In the genomic region with DNA sequence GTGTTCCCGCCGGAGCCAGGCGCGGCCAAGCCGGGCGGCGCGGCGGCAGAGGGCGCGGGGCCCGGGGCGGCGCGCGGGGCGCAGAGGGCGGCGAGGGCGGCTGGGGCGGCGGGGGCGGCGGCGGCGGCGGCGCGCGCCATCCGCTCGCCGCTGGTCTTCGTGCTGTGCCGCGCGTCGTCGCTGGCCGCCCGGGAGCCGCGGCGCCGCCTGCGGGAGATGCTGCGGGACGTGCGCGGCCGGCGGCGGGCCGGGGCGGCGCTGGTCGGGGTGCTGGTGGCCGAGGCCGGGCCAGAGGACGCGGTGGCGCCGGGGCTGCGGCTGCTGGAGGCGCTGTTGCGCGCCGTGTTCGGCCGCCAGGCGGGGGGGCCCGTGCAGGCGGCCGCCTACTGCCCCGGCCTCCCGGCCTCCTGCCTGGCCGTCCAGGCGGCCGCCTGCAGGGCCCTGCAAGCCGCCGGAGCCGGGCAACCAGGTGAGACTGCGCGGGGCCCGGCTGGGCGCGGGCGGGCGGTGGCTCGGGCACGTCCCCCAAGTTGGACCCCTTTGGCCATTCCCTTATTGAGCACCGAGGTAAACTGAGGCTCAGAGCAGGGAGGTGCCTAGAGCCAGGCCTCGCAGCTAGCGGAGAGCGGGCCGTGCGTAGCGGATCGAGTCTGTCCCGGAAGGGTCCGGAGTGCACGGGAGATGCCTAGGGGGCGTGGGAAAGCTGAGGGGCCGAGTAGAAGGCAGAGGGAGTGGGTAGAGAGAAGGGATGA, we compare ENCODE assay signal across 8 cellular contexts. TPM values are rescaled to one million over a fixed set of nuclear protein-coding genes. Genes with fewer than 3 reads are reported as not detected.
DNase-seq lines count a peak whose midpoint lies in the region; ATAC-seq and TF ChIP-seq lines count a peak whose summit lies in the region.

No MANE protein-coding gene starts in this region.

- no peak overlapping the region for H3K23ac ChIP-seq in H9 (ENCODE audit: insufficient read length, low read depth, low read length)

- TF ChIP-seq CTCF in AG04449 (IDR thresholded peaks at IDR 0.05; ENCODE audit: insufficient read depth, low read length, missing control alignments) (no peak), H9 (conservative IDR thresholded peaks at IDR 0.05) (no peak), mammary epithelial cell (conservative IDR thresholded peaks at IDR 0.05 in 1 of 2, IDR thresholded peaks at IDR 0.05 in 1 of 2; ENCODE audit: extremely low read depth in 1 of 2, insufficient read depth in 1 of 2, low read depth in 1 of 2, low read length in 2 of 2) (no peak)

- BruUV-seq in mammary epithelial cell (replicated peaks; lab: Mats Ljungman, UMichigan) = no TSS peak

- no peak overlapping the region for H3K9ac ChIP-seq in H9 (ENCODE audit: extremely low read depth, insufficient read length, low read length)
- H3K9ac ChIP-seq in mammary epithelial cell (ENCODE audit: insufficient read depth, low read length) = no peak overlapping the region

- H3K4me2 ChIP-seq in H9 (ENCODE audit: insufficient read depth, insufficient read length, low read length) (peak overlapping the region; percentile 78), mammary epithelial cell (ENCODE audit: insufficient read depth, low read depth, low read length) (peak overlapping the region; percentile 77)

- dilution Hi-C loops in mammary epithelial cell (cut with HindIII; ENCODE audit: low sequenced_read_pairs) = no loop called here

- H4K91ac ChIP-seq in H9 (ENCODE audit: insufficient read length, low read depth, low read length) = no peak overlapping the region

- H3K36me3 ChIP-seq in mammary epithelial cell (ENCODE audit: insufficient read depth, low read length) (no peaks in the 10 kb centered on the region), mesodermal cell (ENCODE audit: control insufficient read depth, insufficient read depth, low read length) (no peaks in the 10 kb centered on the region)

- no peaks in the 10 kb centered on the region for H3K9me3 ChIP-seq in H9 (ENCODE audit: control insufficient read depth, low read depth, low read length)
- no peaks in the 10 kb centered on the region for H3K9me3 ChIP-seq in mammary epithelial cell (replicated peaks; ENCODE audit: insufficient read depth, low read length)
- no peaks in the 10 kb centered on the region for H3K9me3 ChIP-seq in mesodermal cell (ENCODE audit: control insufficient read depth, low read length)

- no peaks in the 10 kb centered on the region for H3K36me3 Mint-ChIP-seq in H9 (ENCODE audit: insufficient read depth in 1 of 3, low read depth in 3 of 3)

- no peaks in the 10 kb centered on the region for H3K79me1 ChIP-seq in H9 (ENCODE audit: insufficient read depth, low read depth, low read length, poor library complexity, severe bottlenecking)

- no CpG with 5 or more reads among the region's 104 CpGs for WGBS in H9 (ENCODE audit: extremely low coverage, insufficient read length, low lambda C conversion rate)
- WGBS in mammary epithelial cell (ENCODE audit: low coverage, missing lambda C conversion rate) = no CpG with 5 or more reads among the region's 104 CpGs
- 1% methylated on average over 86 to 101 of the region's 104 CpGs for WGBS in mesodermal cell (ENCODE audit: insufficient coverage in 2 of 2), 2 experiments

- no peaks in the 10 kb centered on the region for H3K79me2 ChIP-seq in H9 (ENCODE audit: insufficient read depth, low read length)
- no peaks in the 10 kb centered on the region for H3K79me2 ChIP-seq in mammary epithelial cell (ENCODE audit: insufficient read depth, low read length)

- H3T11ph ChIP-seq in H9 (ENCODE audit: low read length) = no peak overlapping the region

- no peak overlapping the region for H2AK5ac ChIP-seq in H9 (ENCODE audit: insufficient read length, low read length)

- no peaks in the 10 kb centered on the region for H4K20me1 ChIP-seq in H9 (ENCODE audit: control insufficient read depth, insufficient read depth, insufficient read length)
- H4K20me1 ChIP-seq in mammary epithelial cell (ENCODE audit: insufficient read depth, low read length) = no peaks in the 10 kb centered on the region

- H3K27ac Mint-ChIP-seq in H9 = no peak overlapping the region

- peaks cover 10% of the 10 kb centered on the region for H3K23me2 ChIP-seq in H9 (ENCODE audit: insufficient read length, low read depth, low read length, poor library complexity, severe bottlenecking)

- H3K4me3 Mint-ChIP-seq in H9 = peak overlapping the region; percentile 54 to 84

- CTCF ChIA-PET in AG04449 (lab: Yijun Ruan, JAX) = no interaction called here
- CTCF ChIA-PET in mammary epithelial cell (lab: Charles Lee; ENCODE audit: low non-redundant PET) = no interaction called here

- no peak overlapping the region for H2BK5ac ChIP-seq in H9 (ENCODE audit: insufficient read length, low read length)

- no peak overlapping the region for H2BK15ac ChIP-seq in H9 (ENCODE audit: low read depth, low read length)

- no peak for ATAC-seq in HG02970 (IDR thresholded peaks at IDR 0.05; ENCODE audit: low FRiP score, unreplicated experiment)
- no peak for ATAC-seq in GM19328 (IDR thresholded peaks at IDR 0.05; ENCODE audit: unreplicated experiment)
- no peak for ATAC-seq in HG03457 (IDR thresholded peaks at IDR 0.05; ENCODE audit: unreplicated experiment)

- no peaks in the 10 kb centered on the region for H3K9me3 Mint-ChIP-seq in H9

- H3K27me3 ChIP-seq in H9 (ENCODE audit: insufficient read depth, low read length) = peaks cover 25% of the 10 kb centered on the region
- H3K27me3 ChIP-seq in mammary epithelial cell (ENCODE audit: insufficient read depth, low read length) = peaks cover 11% of the 10 kb centered on the region

- no peak overlapping the region for H3K14ac ChIP-seq in H9 (ENCODE audit: insufficient read depth, low read length)

- in situ Hi-C loops in mammary epithelial cell (cut with MboI; ENCODE audit: low sequenced_read_pairs in 2 of 2) (no loop called here), KBM-7 (cut with MboI; ENCODE audit: low pct_unique_long_range_greater_than_20kb, low sequenced_read_pairs) (no loop called here)

- no peak overlapping the region for H2BK120ac ChIP-seq in H9 (ENCODE audit: low read depth, low read length, poor library complexity, severe bottlenecking)

- no peak overlapping the region for H2BK12ac ChIP-seq in H9 (ENCODE audit: insufficient read length, low read depth, low read length)

- no peak overlapping the region for H4K5ac ChIP-seq in H9 (ENCODE audit: insufficient read length, low read depth, low read length)

- H3K4me3 ChIP-seq in AG04449 (ENCODE audit: low read depth, low read length) (peak overlapping the region; percentile 1; the same call in 1 of the 2 replicates), mammary epithelial cell (replicated peaks in 1 of 3; ENCODE audit: insufficient read depth in 1 of 3, low read depth in 2 of 3, low read length in 3 of 3) (peak overlapping the region in 2 of 3 experiments; percentile 18 to 32), mesodermal cell (ENCODE audit: extremely low read depth, insufficient read depth, low read length, poor library complexity, severe bottlenecking) (peak overlapping the region; percentile 37)

- H3K56ac ChIP-seq in H9 (ENCODE audit: insufficient read length, low read depth, low read length) = no peak overlapping the region

- H4K8ac ChIP-seq in H9 (replicated peaks; ENCODE audit: insufficient read length, low read depth, low read length) = no peak overlapping the region

- H3K18ac ChIP-seq in H9 (ENCODE audit: insufficient read length, low read depth, low read length) = no peak overlapping the region

- peaks cover 79% of the 10 kb centered on the region for H3K27me3 Mint-ChIP-seq in H9 (ENCODE audit: low read depth)

- no peak overlapping the region for H3K27ac ChIP-seq in H9 (ENCODE audit: insufficient read length, low read depth, low read length)
- H3K27ac ChIP-seq in mammary epithelial cell (ENCODE audit: insufficient read depth, low read depth, low read length) = no peak overlapping the region
- no peak overlapping the region for H3K27ac ChIP-seq in mesodermal cell (ENCODE audit: low read depth, low read length, severe bottlenecking)

- H3K4me1 Mint-ChIP-seq in H9 = peaks cover 8 to 15% of the 10 kb centered on the region in 2 experiments; a peak in 3 of 4 replicates

- DNase-seq in AG04449 (ENCODE audit: low read depth, low spot score) (no peak), H9 (no peak), mammary epithelial cell (no peak), KBM-7 (no peak)

- H2AFZ ChIP-seq in H9 (ENCODE audit: low read length) (no peak overlapping the region), mammary epithelial cell (ENCODE audit: low read depth, low read length) (no peak overlapping the region)

- intact Hi-C loops in mammary epithelial cell (cut with micrococcal nuclease) = no loop called here

- H2BK20ac ChIP-seq in H9 (ENCODE audit: low read depth, low read length, poor library complexity, severe bottlenecking) = no peak overlapping the region

- H3K4me1 ChIP-seq in H9 (ENCODE audit: insufficient read depth, low read length) (no peaks in the 10 kb centered on the region; the same call in 1 of the 2 replicates), mammary epithelial cell (ENCODE audit: insufficient read depth, low read length) (no peaks in the 10 kb centered on the region), mesodermal cell (ENCODE audit: control insufficient read depth, insufficient read depth, low read length, poor library complexity, severe bottlenecking) (peaks cover 3% of the 10 kb centered on the region)

- H3K4ac ChIP-seq in H9 (ENCODE audit: low read depth, low read length) = no peak overlapping the region

- POLR2A ChIA-PET in AG04449 (lab: Yijun Ruan, JAX) = no interaction called here

RNA-seq across cellular contexts. Expression of a gene that starts 0.6 kb away (rescaled TPM):
- total RNA-seq in H9 (2021) = 0.77 and 1.0 TPM in 2 replicates
- under 1 TPM; 0.33 to 0.50 TPM for total RNA-seq in mammary epithelial cell
- polyA plus RNA-seq in mammary epithelial cell = 0.49 TPM
- not detected for polyA minus RNA-seq in mammary epithelial cell
- 2.8 TPM for polyA plus RNA-seq in mesodermal cell (2013, experiment 1 of 2)
- 2.5 TPM for polyA plus RNA-seq in mesodermal cell (2013, experiment 2 of 2)

RNA-seq across cellular contexts. Expression of a gene that starts 18.8 kb away (rescaled TPM):
- 166 and 180 TPM in 2 replicates for total RNA-seq in H9 (2021)
- total RNA-seq in mammary epithelial cell = 100 to 1,000 TPM; 114 to 149 TPM
- polyA plus RNA-seq in mammary epithelial cell = 171 TPM
- polyA minus RNA-seq in mammary epithelial cell = 579 TPM
- 124 TPM for polyA plus RNA-seq in mesodermal cell (2013, experiment 1 of 2)
- polyA plus RNA-seq in mesodermal cell (2013, experiment 2 of 2) = 137 TPM

RNA-seq across cellular contexts. Expression of a gene that starts 42.0 kb away (rescaled TPM):
- total RNA-seq in H9 (2021) (not detected in 2 replicates), mammary epithelial cell (not detected)
- polyA plus RNA-seq in mammary epithelial cell = not detected
- polyA minus RNA-seq in mammary epithelial cell = not detected
- not detected for polyA plus RNA-seq in mesodermal cell (2013, experiment 1 of 2)
- not detected for polyA plus RNA-seq in mesodermal cell (2013, experiment 2 of 2)
